1 cellular context compared by ENCODE assay signal in genomic region chr1:45647248-45648021, GRCh38.
TF ChIP-seq lines count a peak whose summit lies in the region.

No MANE protein-coding gene starts in this region.

TF ChIP-seq in GM12878, 131 proteins besides CTCF, POLR2A, EP300 and RAD21:
- TF ChIP-seq SMARCA5 (IDR thresholded peaks at IDR 0.05) (no peak), POLR2AphosphoS5 (IDR thresholded peaks at IDR 0.05; ENCODE audit: low read length) (peak; percentile 34; the same call in 1 of the 2 replicates)
TF ChIP-seq in GM12878: peak in this region for 1.
